Comparison of ENCODE assay signal across 11 cellular contexts in genomic region chr4:9497575-9498467, GRCh38. TPM values are rescaled to one million over a fixed set of nuclear protein-coding genes. Genes with fewer than 3 reads are reported as not detected.
DNase-seq lines count a peak whose midpoint lies in the region; ATAC-seq and TF ChIP-seq lines count a peak whose summit lies in the region.
"Not testable (repeated sequence)": the region's sequence is repeated elsewhere in the genome, so short reads cannot be mapped to it uniquely, and the experiment has no call there.
"Had no signal": no experiment of that assay in that cellular context is flagged by ENCODE, and none has a peak within 500 bp of the region (broad histone marks: within the 10 kb centered on the region; RNA-seq: fewer than 3 reads in every experiment).

No MANE protein-coding gene starts in this region.

- H2BK15ac ChIP-seq in neuronal stem cell (ENCODE audit: low read length), result not testable (repeated sequence)

- H3K27ac Mint-ChIP-seq in GM23338, result not testable (repeated sequence)

- H3F3A ChIP-seq in GM23338 (replicated peaks; ENCODE audit: low read depth), result not testable (repeated sequence)

- H4K20me1 ChIP-seq in GM23338 (replicated peaks; ENCODE audit: insufficient read depth), result not testable (repeated sequence)

- H3K36me3 Mint-ChIP-seq in GM23338 (ENCODE audit: low read depth), result not testable (repeated sequence)

- not testable (repeated sequence) for TF ChIP-seq EP300 in stomach (IDR thresholded peaks at IDR 0.05)

- not testable (repeated sequence) for H2AFZ ChIP-seq in GM23338; neuronal stem cell (ENCODE audit: low read length)

- H3K36me3 ChIP-seq in GM23338 (ENCODE audit: insufficient read depth); NT2/D1 (ENCODE audit: insufficient read depth, insufficient read length, low read length); ectodermal cell (ENCODE audit: control insufficient read depth, insufficient read depth, low read length); iPS DF 6.9 (ENCODE audit: control insufficient read depth, insufficient read depth, low read length); lower lobe of right lung; neuronal stem cell (replicated peaks in 1 of 2; ENCODE audit: control insufficient read depth in 2 of 2, insufficient read depth in 2 of 2, low read length in 2 of 2); stomach: not testable (repeated sequence)

- H4K8ac ChIP-seq in neuronal stem cell (ENCODE audit: low read depth, low read length), result not testable (repeated sequence)

- not testable (repeated sequence) for H3K79me1 ChIP-seq in neuronal stem cell (ENCODE audit: low read depth, low read length)

- not testable (repeated sequence) for H3K4me1 ChIP-seq in GM23338 (ENCODE audit: insufficient read depth); NT2/D1 (ENCODE audit: insufficient read depth, insufficient read length); ectodermal cell (ENCODE audit: control insufficient read depth, insufficient read depth, low read length); iPS DF 6.9 (ENCODE audit: control insufficient read depth, insufficient read depth, low read length); lower lobe of right lung; neuronal stem cell (ENCODE audit: control insufficient read depth in 2 of 2, insufficient read depth in 1 of 2, low read depth in 1 of 2, low read length in 2 of 2)
- H3K4me1 ChIP-seq in stomach, result peaks cover 0 to 13% (median 10%) of the 10 kb centered on the region in 4 donors

- H3K9me3 ChIP-seq in NT2/D1 (ENCODE audit: insufficient read depth, low read length); ectodermal cell (ENCODE audit: control insufficient read depth, low read length); iPS DF 6.9 (ENCODE audit: control insufficient read depth, insufficient read depth, low read length); lower lobe of right lung; neuronal stem cell (replicated peaks in 1 of 2; ENCODE audit: control insufficient read depth in 2 of 2, insufficient read depth in 1 of 2, low read depth in 1 of 2, low read length in 2 of 2); stomach: not testable (repeated sequence)

- not testable (repeated sequence) for H3K18ac ChIP-seq in neuronal stem cell (ENCODE audit: low read length)

- H2BK120ac ChIP-seq in neuronal stem cell (ENCODE audit: low read depth, low read length), result not testable (repeated sequence)

- not testable (repeated sequence) for H3K79me2 ChIP-seq in GM23338 (replicated peaks; ENCODE audit: insufficient read depth)

- not testable (repeated sequence) for H3K9me3 Mint-ChIP-seq in GM23338

- H3K4me2 ChIP-seq in GM23338, result peak overlapping the region; percentile 79
- peak overlapping the region; percentile 56 for H3K4me2 ChIP-seq in neuronal stem cell (ENCODE audit: insufficient read depth, low read length, poor library complexity, severe bottlenecking)

- WGBS in ectodermal cell, 2 experiments, result 2 to 3% methylated on average over 78 to 84 of the region's 86 CpGs
- no CpG with 5 or more reads among the region's 86 CpGs for WGBS in iPS DF 6.9 (ENCODE audit: insufficient coverage, insufficient read length)
- WGBS in neuronal stem cell (ENCODE audit: extremely low coverage in 2 of 2, insufficient read length in 2 of 2, insufficient replicate concordance in 1 of 2), 2 donors, result no CpG with 5 or more reads among the region's 86 CpGs
- 2 to 3% (median 3%) methylated on average over 27 to 74 of the region's 86 CpGs for WGBS in stomach, 5 donors

- not testable (repeated sequence) for H3K27ac ChIP-seq in GM23338 (ENCODE audit: low read depth); ectodermal cell (ENCODE audit: insufficient read depth, low read depth, low read length, poor library complexity, severe bottlenecking); iPS DF 6.9 (ENCODE audit: low read length); lower lobe of right lung; neuronal stem cell (replicated peaks; ENCODE audit: low read length); stomach

- H3K9ac ChIP-seq in NT2/D1 (ENCODE audit: insufficient read length, low read depth), result peak overlapping the region; percentile 61
- not testable (repeated sequence) for H3K9ac ChIP-seq in neuronal stem cell (ENCODE audit: low read depth, low read length, poor library complexity)

- peak overlapping the region; percentile 82 for H3K4me3 Mint-ChIP-seq in GM23338

- intact Hi-C loops in lower lobe of right lung (cut with DNase I); stomach (cut with DNase I; ENCODE audit: low total_unique reads): not testable (repeated sequence)

- not testable (repeated sequence) for H4K91ac ChIP-seq in neuronal stem cell (ENCODE audit: low read depth, low read length, poor library complexity)

- TF ChIP-seq CTCF in GM23338 (conservative IDR thresholded peaks at IDR 0.05; ENCODE audit: low read depth in 2 of 2); lower lobe of right lung (IDR thresholded peaks at IDR 0.05); stomach (IDR thresholded peaks at IDR 0.05): not testable (repeated sequence)

- not testable (repeated sequence) for H2BK5ac ChIP-seq in neuronal stem cell (ENCODE audit: low read length)

- H3K4ac ChIP-seq in neuronal stem cell (ENCODE audit: low read length), result not testable (repeated sequence)

- peak; percentile 15 for DNase-seq in GM23338 (ENCODE audit: low spot score)
- not testable (repeated sequence) for DNase-seq in NT2/D1 (ENCODE audit: low read depth, low spot score); iPS DF 6.9 (ENCODE audit: low read depth, low spot score); lower lobe of right lung; neuronal stem cell (ENCODE audit: low spot score); stomach

- not testable (repeated sequence) for H2BK12ac ChIP-seq in neuronal stem cell (ENCODE audit: low read length)

- H3K4me3 ChIP-seq in GM23338 (peak overlapping the region; percentile 62), NT2/D1 (ENCODE audit: insufficient read length, low read depth) (peak overlapping the region; percentile 45), ectodermal cell (ENCODE audit: insufficient read depth, low read depth, low read length) (peak overlapping the region; percentile 21), iPS DF 6.9 (ENCODE audit: low read length) (peak overlapping the region; percentile 38; the same call in 1 of the 2 replicates), lower lobe of right lung (peak overlapping the region; percentile 11), neuronal stem cell (ENCODE audit: low read length in 2 of 2) (peak overlapping the region in 1 of 2 donors; percentile 62), stomach (peak overlapping the region; percentile 20 to 43 (median 26))

- H3K23ac ChIP-seq in neuronal stem cell (ENCODE audit: low read depth, low read length, poor library complexity), result not testable (repeated sequence)

- peak overlapping the region; percentile 82 for H3K14ac ChIP-seq in neuronal stem cell (ENCODE audit: low read length)

- not testable (repeated sequence) for ATAC-seq in GM23338, lower lobe of right lung

- H3K27me3 ChIP-seq in GM23338 (ENCODE audit: insufficient read depth), result peaks cover 13% of the 10 kb centered on the region; the same call in 1 of the 2 replicates
- peaks cover 25% of the 10 kb centered on the region for H3K27me3 ChIP-seq in NT2/D1 (ENCODE audit: insufficient read depth, insufficient read length)
- H3K27me3 ChIP-seq in ectodermal cell (ENCODE audit: control insufficient read depth, insufficient read depth, low read length, poor library complexity, severe bottlenecking), result peaks cover 36% of the 10 kb centered on the region
- not testable (repeated sequence) for H3K27me3 ChIP-seq in iPS DF 6.9 (ENCODE audit: control insufficient read depth, insufficient read depth, low read length); neuronal stem cell (ENCODE audit: control insufficient read depth in 3 of 3, insufficient read depth in 3 of 3, low read depth in 1 of 3, low read length in 3 of 3)
- H3K27me3 ChIP-seq in lower lobe of right lung (ENCODE audit: low read depth), result peaks cover 13% of the 10 kb centered on the region
- H3K27me3 ChIP-seq in stomach, result peaks cover 0 to 41% (median 8%) of the 10 kb centered on the region in 3 donors

- H2AK5ac ChIP-seq in neuronal stem cell (ENCODE audit: low read depth, low read length), result not testable (repeated sequence)

- H3K4me1 Mint-ChIP-seq in GM23338, result not testable (repeated sequence)

- peaks cover 12% of the 10 kb centered on the region for H3K27me3 Mint-ChIP-seq in GM23338 (ENCODE audit: insufficient read depth, low read depth, poor library complexity)

- TF ChIP-seq POLR2A in stomach (IDR thresholded peaks at IDR 0.05), result not testable (repeated sequence)

- H3K9me2 ChIP-seq in GM23338 (ENCODE audit: insufficient read depth), result not testable (repeated sequence)

RNA-seq across cellular contexts. Expression of gene DEFB131A, which starts 53.6 kb away (rescaled TPM):
- total RNA-seq in GM23338 (2014; rRNA removed; shearing (Covaris generic)), result not detected in 2 replicates
- polyA plus RNA-seq in GM23338 (2016; fragmentation: Nextera tagmentation; extraction: Ambion mirVana), result not detected in 2 replicates
- polyA plus RNA-seq in ectodermal cell (2013, experiment 1 of 4), result not detected
- not detected for polyA plus RNA-seq in ectodermal cell (2013, experiment 2 of 4)
- polyA plus RNA-seq in ectodermal cell (2013, experiment 3 of 4), result not detected
- polyA plus RNA-seq in ectodermal cell (2013, experiment 4 of 4), result not detected
- not detected for total RNA-seq in lower lobe of right lung
- not detected for polyA plus RNA-seq in neuronal stem cell (2013, experiment 1 of 2)
- not detected for polyA plus RNA-seq in neuronal stem cell (2013, experiment 2 of 2)
- total RNA-seq in stomach, result not detected
- not detected for polyA plus RNA-seq in stomach
- total RNA-seq: CD4-positive, alpha-beta T cell; K562 had no signal
- polyA plus RNA-seq: A549, BJ, K562 had no signal
